In the genomic region with DNA sequence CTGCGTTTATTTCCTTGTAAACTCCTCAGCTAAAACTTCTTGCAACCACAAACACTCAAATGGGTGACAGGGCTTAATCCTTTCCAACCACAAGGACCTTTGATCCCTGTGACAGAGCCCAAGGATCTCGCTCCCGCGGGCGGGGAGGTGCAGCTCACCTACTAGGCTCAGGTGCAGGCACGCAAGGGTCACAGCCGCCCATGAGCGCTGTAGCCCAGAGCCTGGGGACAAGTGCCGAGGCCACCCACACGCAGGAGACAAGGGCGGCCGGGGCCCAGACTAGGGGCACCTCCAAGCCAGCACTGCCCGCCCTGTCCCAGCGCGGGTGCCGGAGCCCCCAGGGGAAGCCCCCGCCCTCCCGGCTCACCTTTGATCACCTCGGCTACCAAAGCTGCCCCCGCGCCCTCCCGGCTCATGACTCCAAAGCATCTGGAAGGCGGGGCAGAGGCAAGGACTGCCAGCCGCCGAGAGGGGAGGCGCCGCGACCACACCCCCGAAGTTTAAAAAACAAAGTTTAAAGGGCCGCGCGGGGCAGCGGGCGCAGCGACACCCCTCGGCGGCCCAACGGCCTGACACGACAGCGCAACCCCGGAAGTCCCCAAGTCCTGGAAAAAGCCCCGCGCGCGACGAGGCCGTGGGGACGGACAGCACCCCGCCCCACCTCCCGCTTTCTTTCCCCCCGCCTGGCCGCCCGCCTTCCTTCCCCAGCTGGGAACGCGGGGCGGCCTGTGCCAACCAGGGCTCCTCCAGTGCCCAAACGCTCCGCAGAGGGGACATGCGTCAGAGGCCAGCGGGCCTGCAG, we compare ENCODE assay signal across 1 cellular context.
TF ChIP-seq lines count a peak whose summit lies in the region.

No MANE protein-coding gene starts in this region.

TF ChIP-seq in HepG2, 621 proteins besides CTCF, POLR2A, EP300 and RAD21 (continued from another document and continues in another):
- TF ChIP-seq, protein P1, sequence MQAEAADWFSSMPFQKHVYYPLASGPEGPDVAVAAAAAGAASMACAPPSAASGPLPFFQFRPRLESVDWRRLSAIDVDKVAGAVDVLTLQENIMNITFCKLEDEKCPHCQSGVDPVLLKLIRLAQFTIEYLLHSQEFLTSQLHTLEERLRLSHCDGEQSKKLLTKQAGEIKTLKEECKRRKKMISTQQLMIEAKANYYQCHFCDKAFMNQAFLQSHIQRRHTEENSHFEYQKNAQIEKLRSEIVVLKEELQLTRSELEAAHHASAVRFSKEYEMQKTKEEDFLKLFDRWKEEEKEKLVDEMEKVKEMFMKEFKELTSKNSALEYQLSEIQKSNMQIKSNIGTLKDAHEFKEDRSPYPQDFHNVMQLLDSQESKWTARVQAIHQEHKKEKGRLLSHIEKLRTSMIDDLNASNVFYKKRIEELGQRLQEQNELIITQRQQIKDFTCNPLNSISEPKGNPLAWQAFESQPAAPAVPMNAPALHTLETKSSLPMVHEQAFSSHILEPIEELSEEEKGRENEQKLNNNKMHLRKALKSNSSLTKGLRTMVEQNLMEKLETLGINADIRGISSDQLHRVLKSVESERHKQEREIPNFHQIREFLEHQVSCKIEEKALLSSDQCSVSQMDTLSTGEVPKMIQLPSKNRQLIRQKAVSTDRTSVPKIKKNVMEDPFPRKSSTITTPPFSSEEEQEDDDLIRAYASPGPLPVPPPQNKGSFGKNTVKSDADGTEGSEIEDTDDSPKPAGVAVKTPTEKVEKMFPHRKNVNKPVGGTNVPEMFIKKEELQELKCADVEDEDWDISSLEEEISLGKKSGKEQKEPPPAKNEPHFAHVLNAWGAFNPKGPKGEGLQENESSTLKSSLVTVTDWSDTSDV (CRISPR knock-in tag; IDR thresholded peaks at IDR 0.05): no peak
- TF ChIP-seq PAX8 (CRISPR knock-in tag; IDR thresholded peaks at IDR 0.05; ENCODE audit: borderline replicate concordance) (0 out of 2 replicates have a peak, but pooled peaks have one; percentile 5), POGZ (CRISPR knock-in tag; IDR thresholded peaks at IDR 0.05) (peak; percentile 85), ZNF136 (CRISPR knock-in tag; IDR thresholded peaks at IDR 0.05; ENCODE audit: low read depth) (no peak; the same call in 1 of the 2 replicates), ZFP36 (IDR thresholded peaks at IDR 0.05; ENCODE audit: borderline replicate concordance, low read depth, low read length, partially characterized antibody) (no peak), ZNF614 (CRISPR knock-in tag; IDR thresholded peaks at IDR 0.05; ENCODE audit: borderline replicate concordance) (peak; percentile 52; the same call in 1 of the 2 replicates), ZNF317 (CRISPR knock-in tag; IDR thresholded peaks at IDR 0.05) (peak; percentile 69; the same call in 1 of the 2 replicates), TAF1 (CRISPR knock-in tag; IDR thresholded peaks at IDR 0.05) (peak; percentile 57), NFYC (CRISPR knock-in tag; IDR thresholded peaks at IDR 0.05) (no peak; the same call in none of the 2 replicates), ZNF24 (IDR thresholded peaks at IDR 0.05) (no peak), SP4 (CRISPR knock-in tag; IDR thresholded peaks at IDR 0.05) (no peak; the same call in 1 of the 2 replicates), TRIM24 (CRISPR knock-in tag; IDR thresholded peaks at IDR 0.05) (no peak), ZNF10 (CRISPR knock-in tag; IDR thresholded peaks at IDR 0.05; ENCODE audit: borderline replicate concordance, low read depth) (no peak), KDM5A (IDR thresholded peaks at IDR 0.05; ENCODE audit: borderline replicate concordance, low read length) (peak; percentile 29; the same call in 1 of the 2 replicates), PHF8 (CRISPR knock-in tag; IDR thresholded peaks at IDR 0.05) (peak; percentile 88), BRD4 (CRISPR knock-in tag; IDR thresholded peaks at IDR 0.05) (peak; percentile 26; the same call in 1 of the 2 replicates), ZNF878 (CRISPR knock-in tag; IDR thresholded peaks at IDR 0.05) (peak; percentile 69; the same call in 1 of the 2 replicates), SIX1 (CRISPR knock-in tag; IDR thresholded peaks at IDR 0.05; ENCODE audit: borderline replicate concordance) (no peak; the same call in 1 of the 2 replicates), FOXC1 (CRISPR knock-in tag; IDR thresholded peaks at IDR 0.05; ENCODE audit: borderline replicate concordance) (no peak; the same call in 1 of the 2 replicates), SNAPC2 (CRISPR knock-in tag; IDR thresholded peaks at IDR 0.05) (no peak), ZNF256 (CRISPR knock-in tag; conservative IDR thresholded peaks at IDR 0.05) (peak; percentile 97), MLLT10 (CRISPR knock-in tag; IDR thresholded peaks at IDR 0.05) (no peak), BORCS8-MEF2B (CRISPR knock-in tag; IDR thresholded peaks at IDR 0.05) (peak; percentile 51; the same call in 1 of the 2 replicates), ADNP (CRISPR knock-in tag; IDR thresholded peaks at IDR 0.05) (no peak)
- TF ChIP-seq, protein P2, sequence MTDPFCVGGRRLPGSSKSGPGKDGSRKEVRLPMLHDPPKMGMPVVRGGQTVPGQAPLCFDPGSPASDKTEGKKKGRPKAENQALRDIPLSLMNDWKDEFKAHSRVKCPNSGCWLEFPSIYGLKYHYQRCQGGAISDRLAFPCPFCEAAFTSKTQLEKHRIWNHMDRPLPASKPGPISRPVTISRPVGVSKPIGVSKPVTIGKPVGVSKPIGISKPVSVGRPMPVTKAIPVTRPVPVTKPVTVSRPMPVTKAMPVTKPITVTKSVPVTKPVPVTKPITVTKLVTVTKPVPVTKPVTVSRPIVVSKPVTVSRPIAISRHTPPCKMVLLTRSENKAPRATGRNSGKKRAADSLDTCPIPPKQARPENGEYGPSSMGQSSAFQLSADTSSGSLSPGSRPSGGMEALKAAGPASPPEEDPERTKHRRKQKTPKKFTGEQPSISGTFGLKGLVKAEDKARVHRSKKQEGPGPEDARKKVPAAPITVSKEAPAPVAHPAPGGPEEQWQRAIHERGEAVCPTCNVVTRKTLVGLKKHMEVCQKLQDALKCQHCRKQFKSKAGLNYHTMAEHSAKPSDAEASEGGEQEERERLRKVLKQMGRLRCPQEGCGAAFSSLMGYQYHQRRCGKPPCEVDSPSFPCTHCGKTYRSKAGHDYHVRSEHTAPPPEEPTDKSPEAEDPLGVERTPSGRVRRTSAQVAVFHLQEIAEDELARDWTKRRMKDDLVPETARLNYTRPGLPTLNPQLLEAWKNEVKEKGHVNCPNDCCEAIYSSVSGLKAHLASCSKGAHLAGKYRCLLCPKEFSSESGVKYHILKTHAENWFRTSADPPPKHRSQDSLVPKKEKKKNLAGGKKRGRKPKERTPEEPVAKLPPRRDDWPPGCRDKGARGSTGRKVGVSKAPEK (CRISPR knock-in tag; IDR thresholded peaks at IDR 0.05; ENCODE audit: borderline replicate concordance): no peak
- TF ChIP-seq, protein P3, sequence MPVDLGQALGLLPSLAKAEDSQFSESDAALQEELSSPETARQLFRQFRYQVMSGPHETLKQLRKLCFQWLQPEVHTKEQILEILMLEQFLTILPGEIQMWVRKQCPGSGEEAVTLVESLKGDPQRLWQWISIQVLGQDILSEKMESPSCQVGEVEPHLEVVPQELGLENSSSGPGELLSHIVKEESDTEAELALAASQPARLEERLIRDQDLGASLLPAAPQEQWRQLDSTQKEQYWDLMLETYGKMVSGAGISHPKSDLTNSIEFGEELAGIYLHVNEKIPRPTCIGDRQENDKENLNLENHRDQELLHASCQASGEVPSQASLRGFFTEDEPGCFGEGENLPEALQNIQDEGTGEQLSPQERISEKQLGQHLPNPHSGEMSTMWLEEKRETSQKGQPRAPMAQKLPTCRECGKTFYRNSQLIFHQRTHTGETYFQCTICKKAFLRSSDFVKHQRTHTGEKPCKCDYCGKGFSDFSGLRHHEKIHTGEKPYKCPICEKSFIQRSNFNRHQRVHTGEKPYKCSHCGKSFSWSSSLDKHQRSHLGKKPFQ (CRISPR knock-in tag; IDR thresholded peaks at IDR 0.05; ENCODE audit: insufficient replicate concordance): no peak
- TF ChIP-seq, protein P4, sequence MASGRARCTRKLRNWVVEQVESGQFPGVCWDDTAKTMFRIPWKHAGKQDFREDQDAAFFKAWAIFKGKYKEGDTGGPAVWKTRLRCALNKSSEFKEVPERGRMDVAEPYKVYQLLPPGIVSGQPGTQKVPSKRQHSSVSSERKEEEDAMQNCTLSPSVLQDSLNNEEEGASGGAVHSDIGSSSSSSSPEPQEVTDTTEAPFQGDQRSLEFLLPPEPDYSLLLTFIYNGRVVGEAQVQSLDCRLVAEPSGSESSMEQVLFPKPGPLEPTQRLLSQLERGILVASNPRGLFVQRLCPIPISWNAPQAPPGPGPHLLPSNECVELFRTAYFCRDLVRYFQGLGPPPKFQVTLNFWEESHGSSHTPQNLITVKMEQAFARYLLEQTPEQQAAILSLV (CRISPR knock-in tag; IDR thresholded peaks at IDR 0.05; ENCODE audit: borderline replicate concordance): no peak; the same call in 1 of the 2 replicates
- TF ChIP-seq, protein P5, sequence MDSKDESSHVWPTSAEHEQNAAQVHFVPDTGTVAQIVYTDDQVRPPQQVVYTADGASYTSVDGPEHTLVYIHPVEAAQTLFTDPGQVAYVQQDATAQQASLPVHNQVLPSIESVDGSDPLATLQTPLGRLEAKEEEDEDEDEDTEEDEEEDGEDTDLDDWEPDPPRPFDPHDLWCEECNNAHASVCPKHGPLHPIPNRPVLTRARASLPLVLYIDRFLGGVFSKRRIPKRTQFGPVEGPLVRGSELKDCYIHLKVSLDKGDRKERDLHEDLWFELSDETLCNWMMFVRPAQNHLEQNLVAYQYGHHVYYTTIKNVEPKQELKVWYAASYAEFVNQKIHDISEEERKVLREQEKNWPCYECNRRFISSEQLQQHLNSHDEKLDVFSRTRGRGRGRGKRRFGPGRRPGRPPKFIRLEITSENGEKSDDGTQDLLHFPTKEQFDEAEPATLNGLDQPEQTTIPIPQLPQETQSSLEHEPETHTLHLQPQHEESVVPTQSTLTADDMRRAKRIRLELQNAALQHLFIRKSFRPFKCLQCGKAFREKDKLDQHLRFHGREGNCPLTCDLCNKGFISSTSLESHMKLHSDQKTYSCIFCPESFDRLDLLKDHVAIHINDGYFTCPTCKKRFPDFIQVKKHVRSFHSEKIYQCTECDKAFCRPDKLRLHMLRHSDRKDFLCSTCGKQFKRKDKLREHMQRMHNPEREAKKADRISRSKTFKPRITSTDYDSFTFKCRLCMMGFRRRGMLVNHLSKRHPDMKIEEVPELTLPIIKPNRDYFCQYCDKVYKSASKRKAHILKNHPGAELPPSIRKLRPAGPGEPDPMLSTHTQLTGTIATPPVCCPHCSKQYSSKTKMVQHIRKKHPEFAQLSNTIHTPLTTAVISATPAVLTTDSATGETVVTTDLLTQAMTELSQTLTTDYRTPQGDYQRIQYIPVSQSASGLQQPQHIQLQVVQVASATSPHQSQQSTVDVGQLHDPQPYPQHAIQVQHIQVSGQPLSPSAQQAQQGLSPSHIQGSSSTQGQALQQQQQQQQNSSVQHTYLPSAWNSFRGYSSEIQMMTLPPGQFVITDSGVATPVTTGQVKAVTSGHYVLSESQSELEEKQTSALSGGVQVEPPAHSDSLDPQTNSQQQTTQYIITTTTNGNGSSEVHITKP (CRISPR knock-in tag; IDR thresholded peaks at IDR 0.05; ENCODE audit: low read depth): peak; percentile 68
- TF ChIP-seq, protein P6, sequence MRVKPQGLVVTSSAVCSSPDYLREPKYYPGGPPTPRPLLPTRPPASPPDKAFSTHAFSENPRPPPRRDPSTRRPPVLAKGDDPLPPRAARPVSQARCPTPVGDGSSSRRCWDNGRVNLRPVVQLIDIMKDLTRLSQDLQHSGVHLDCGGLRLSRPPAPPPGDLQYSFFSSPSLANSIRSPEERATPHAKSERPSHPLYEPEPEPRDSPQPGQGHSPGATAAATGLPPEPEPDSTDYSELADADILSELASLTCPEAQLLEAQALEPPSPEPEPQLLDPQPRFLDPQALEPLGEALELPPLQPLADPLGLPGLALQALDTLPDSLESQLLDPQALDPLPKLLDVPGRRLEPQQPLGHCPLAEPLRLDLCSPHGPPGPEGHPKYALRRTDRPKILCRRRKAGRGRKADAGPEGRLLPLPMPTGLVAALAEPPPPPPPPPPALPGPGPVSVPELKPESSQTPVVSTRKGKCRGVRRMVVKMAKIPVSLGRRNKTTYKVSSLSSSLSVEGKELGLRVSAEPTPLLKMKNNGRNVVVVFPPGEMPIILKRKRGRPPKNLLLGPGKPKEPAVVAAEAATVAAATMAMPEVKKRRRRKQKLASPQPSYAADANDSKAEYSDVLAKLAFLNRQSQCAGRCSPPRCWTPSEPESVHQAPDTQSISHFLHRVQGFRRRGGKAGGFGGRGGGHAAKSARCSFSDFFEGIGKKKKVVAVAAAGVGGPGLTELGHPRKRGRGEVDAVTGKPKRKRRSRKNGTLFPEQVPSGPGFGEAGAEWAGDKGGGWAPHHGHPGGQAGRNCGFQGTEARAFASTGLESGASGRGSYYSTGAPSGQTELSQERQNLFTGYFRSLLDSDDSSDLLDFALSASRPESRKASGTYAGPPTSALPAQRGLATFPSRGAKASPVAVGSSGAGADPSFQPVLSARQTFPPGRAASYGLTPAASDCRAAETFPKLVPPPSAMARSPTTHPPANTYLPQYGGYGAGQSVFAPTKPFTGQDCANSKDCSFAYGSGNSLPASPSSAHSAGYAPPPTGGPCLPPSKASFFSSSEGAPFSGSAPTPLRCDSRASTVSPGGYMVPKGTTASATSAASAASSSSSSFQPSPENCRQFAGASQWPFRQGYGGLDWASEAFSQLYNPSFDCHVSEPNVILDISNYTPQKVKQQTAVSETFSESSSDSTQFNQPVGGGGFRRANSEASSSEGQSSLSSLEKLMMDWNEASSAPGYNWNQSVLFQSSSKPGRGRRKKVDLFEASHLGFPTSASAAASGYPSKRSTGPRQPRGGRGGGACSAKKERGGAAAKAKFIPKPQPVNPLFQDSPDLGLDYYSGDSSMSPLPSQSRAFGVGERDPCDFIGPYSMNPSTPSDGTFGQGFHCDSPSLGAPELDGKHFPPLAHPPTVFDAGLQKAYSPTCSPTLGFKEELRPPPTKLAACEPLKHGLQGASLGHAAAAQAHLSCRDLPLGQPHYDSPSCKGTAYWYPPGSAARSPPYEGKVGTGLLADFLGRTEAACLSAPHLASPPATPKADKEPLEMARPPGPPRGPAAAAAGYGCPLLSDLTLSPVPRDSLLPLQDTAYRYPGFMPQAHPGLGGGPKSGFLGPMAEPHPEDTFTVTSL (CRISPR knock-in tag; IDR thresholded peaks at IDR 0.05; ENCODE audit: borderline replicate concordance): peak; percentile 65; the same call in 1 of the 2 replicates
- TF ChIP-seq, protein P7, sequence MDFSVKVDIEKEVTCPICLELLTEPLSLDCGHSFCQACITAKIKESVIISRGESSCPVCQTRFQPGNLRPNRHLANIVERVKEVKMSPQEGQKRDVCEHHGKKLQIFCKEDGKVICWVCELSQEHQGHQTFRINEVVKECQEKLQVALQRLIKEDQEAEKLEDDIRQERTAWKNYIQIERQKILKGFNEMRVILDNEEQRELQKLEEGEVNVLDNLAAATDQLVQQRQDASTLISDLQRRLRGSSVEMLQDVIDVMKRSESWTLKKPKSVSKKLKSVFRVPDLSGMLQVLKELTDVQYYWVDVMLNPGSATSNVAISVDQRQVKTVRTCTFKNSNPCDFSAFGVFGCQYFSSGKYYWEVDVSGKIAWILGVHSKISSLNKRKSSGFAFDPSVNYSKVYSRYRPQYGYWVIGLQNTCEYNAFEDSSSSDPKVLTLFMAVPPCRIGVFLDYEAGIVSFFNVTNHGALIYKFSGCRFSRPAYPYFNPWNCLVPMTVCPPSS (IDR thresholded peaks at IDR 0.05): no peak
- TF ChIP-seq, protein P8, sequence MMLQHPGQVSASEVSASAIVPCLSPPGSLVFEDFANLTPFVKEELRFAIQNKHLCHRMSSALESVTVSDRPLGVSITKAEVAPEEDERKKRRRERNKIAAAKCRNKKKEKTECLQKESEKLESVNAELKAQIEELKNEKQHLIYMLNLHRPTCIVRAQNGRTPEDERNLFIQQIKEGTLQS (CRISPR knock-in tag; IDR thresholded peaks at IDR 0.05): no peak; the same call in 1 of the 2 replicates
